13 cellular contexts compared by ENCODE assay signal in the genomic region with DNA sequence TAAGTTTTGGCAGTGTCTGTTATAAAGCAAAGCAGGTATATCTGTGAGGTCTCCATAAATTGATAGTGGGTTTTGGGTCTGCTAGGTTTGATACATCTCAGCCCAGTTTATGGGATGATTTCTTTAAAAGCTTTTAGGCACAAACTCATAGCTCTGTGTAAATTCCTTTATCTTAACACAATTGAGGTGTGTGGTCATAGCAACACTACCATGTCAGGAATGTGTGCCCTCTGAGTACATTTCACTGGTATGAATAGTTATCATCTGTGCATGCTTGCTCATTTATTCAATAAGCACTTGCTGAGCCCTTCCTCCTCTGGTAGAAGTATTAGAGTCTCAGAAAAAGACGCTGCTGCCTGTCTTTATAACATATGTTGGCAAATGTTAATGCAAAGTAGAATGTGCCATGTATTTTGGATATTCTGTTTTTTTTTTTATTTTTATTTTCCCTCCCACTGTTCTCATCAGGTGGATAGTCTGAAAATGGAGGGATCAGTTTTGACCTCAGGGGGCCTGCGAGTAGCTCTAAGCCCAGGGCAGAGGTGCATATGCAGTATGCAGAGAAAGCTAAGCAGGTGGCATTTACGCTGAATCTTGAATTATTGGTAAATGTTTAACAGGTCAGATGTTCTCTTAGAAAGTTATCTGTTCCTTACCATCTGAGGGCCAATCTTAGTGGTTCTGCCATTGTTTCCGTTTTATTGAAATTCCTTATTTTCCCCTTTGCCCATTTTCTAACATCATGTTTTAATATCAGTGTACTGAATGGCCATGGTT.
DNase-seq lines count a peak whose midpoint lies in the region; ATAC-seq, FAIRE-seq and TF ChIP-seq lines count a peak whose summit lies in the region.
"Had no signal": no experiment of that assay in that cellular context is flagged by ENCODE, and none has a peak within 500 bp of the region (broad histone marks: within the 10 kb centered on the region; RNA-seq: fewer than 3 reads in every experiment).

No MANE protein-coding gene starts in this region.

- H3K9me3 ChIP-seq in keratinocyte (ENCODE audit: control insufficient read depth, low read depth, low read length) (no peaks in the 10 kb centered on the region), tibial nerve (no peaks in the 10 kb centered on the region)
- no peaks in the 10 kb centered on the region for H3K9me3 ChIP-seq in CD8-positive, alpha-beta memory T cell (ENCODE audit: low read length)
- H3K9me3 ChIP-seq: thoracic aorta had no signal

- H3K4me1 Mint-ChIP-seq in CD8-positive, alpha-beta memory T cell = no peaks in the 10 kb centered on the region

- CTCF ChIA-PET in CD8-positive, alpha-beta memory T cell (lab: Charles Lee) = no interaction called here

- peaks cover 0 to 2% of the 10 kb centered on the region in 2 donors for H3K27me3 Mint-ChIP-seq in CD8-positive, alpha-beta memory T cell

- dilution Hi-C loops in keratinocyte (cut with MboI; ENCODE audit: extremely low pct_ligation_motif_present, low sequenced_read_pairs) = no loop called here

- H3K4me1 ChIP-seq in ACC112 (ENCODE audit: control insufficient read depth, insufficient read depth, low read length, unreplicated experiment) = peaks cover 18% of the 10 kb centered on the region
- peaks cover 86% of the 10 kb centered on the region for H3K4me1 ChIP-seq in keratinocyte (ENCODE audit: control insufficient read depth, extremely low read depth, insufficient read depth, low read length)
- no peaks in the 10 kb centered on the region for H3K4me1 ChIP-seq in CD8-positive, alpha-beta memory T cell (ENCODE audit: insufficient read depth, low read length)
- no peaks in the 10 kb centered on the region for H3K4me1 ChIP-seq in tibial nerve

- TF ChIP-seq CTCF in astrocyte of the spinal cord (IDR thresholded peaks at IDR 0.05; ENCODE audit: low read depth, low read length) (no peak), keratinocyte (optimal IDR thresholded peaks at IDR 0.05 in 1 of 3, IDR thresholded peaks at IDR 0.05 in 1 of 3, conservative IDR thresholded peaks at IDR 0.05 in 1 of 3; ENCODE audit: extremely low read depth in 1 of 3, insufficient read depth in 2 of 3, low read length in 3 of 3) (no peak), tibial nerve (IDR thresholded peaks at IDR 0.05) (no peak)

- H3K27ac ChIP-seq in ACC112 (ENCODE audit: low read depth, low read length) (peak overlapping the region; percentile 45), keratinocyte (ENCODE audit: control insufficient read depth, insufficient read depth, low read length) (peak overlapping the region; percentile 73), tibial nerve (no peak overlapping the region)
- no peak overlapping the region for H3K27ac ChIP-seq in CD8-positive, alpha-beta memory T cell (ENCODE audit: low read depth, low read length)
- H3K27ac ChIP-seq: thoracic aorta, VCaP had no signal

- peaks cover 1% of the 10 kb centered on the region for H3K9me1 ChIP-seq in keratinocyte (ENCODE audit: control insufficient read depth, extremely low read depth, insufficient read depth, low read length)

- H3K9me3 Mint-ChIP-seq in CD8-positive, alpha-beta memory T cell = no peaks in the 10 kb centered on the region

- intact Hi-C loops in posterior vena cava (cut with DNase I) = no loop called here

- TF ChIP-seq POLR2A in tibial nerve (IDR thresholded peaks at IDR 0.05) = no peak

- H3K4me2 ChIP-seq in keratinocyte (ENCODE audit: control insufficient read depth, extremely low read depth, insufficient read depth, low read depth, low read length) = peak overlapping the region; percentile 70

- TF ChIP-seq EP300 in tibial nerve (IDR thresholded peaks at IDR 0.05) = no peak

- peaks cover 0 to 72% (median 34%) of the 10 kb centered on the region in 3 donors for H3K36me3 Mint-ChIP-seq in CD8-positive, alpha-beta memory T cell

- H3K36me3 ChIP-seq in ACC112 (ENCODE audit: insufficient read depth, low read length) (peaks cover 14% of the 10 kb centered on the region; the same call in 1 of the 2 replicates), keratinocyte (ENCODE audit: control insufficient read depth in 2 of 2, extremely low read depth in 1 of 2, insufficient read depth in 2 of 2, low read length in 2 of 2) (peaks cover 0 to under 1% of the 10 kb centered on the region in 2 experiments), tibial nerve (peaks cover 0 to 44% (median 0%) of the 10 kb centered on the region in 3 donors)
- peaks cover 13% of the 10 kb centered on the region for H3K36me3 ChIP-seq in CD8-positive, alpha-beta memory T cell (ENCODE audit: insufficient read depth, low read length)
- H3K36me3 ChIP-seq: thoracic aorta had no signal

- H3K27me3 ChIP-seq in ACC112 (ENCODE audit: insufficient read depth, low read length) (no peaks in the 10 kb centered on the region), keratinocyte (ENCODE audit: control insufficient read depth, extremely low read depth, insufficient read depth, low read length) (no peaks in the 10 kb centered on the region), tibial nerve (no peaks in the 10 kb centered on the region)
- H3K27me3 ChIP-seq in CD8-positive, alpha-beta memory T cell (ENCODE audit: insufficient read depth, low read length, poor library complexity, severe bottlenecking) = no peaks in the 10 kb centered on the region

- no peak overlapping the region for H3K4me3 Mint-ChIP-seq in CD8-positive, alpha-beta memory T cell

- H3K4me3 ChIP-seq in ACC112 (ENCODE audit: low read depth, low read length) = no peak overlapping the region
- H3K4me3 ChIP-seq in astrocyte of the spinal cord (ENCODE audit: low read depth, low read length) = no peak overlapping the region
- H3K4me3 ChIP-seq in keratinocyte (ENCODE audit: control insufficient read depth in 2 of 3, extremely low read depth in 1 of 3, insufficient read depth in 2 of 3, low read depth in 1 of 3, low read length in 3 of 3) = peak overlapping the region in 1 of 3 experiments; percentile 19
- no peak overlapping the region for H3K4me3 ChIP-seq in CD8-positive, alpha-beta memory T cell (ENCODE audit: low read length)
- H3K4me3 ChIP-seq in tibial nerve = no peak overlapping the region
- H3K4me3 ChIP-seq: thoracic aorta had no signal

- no peak overlapping the region for H3K9ac ChIP-seq in keratinocyte (ENCODE audit: control insufficient read depth, extremely low read depth, insufficient read depth, low read length)

- no peak for ATAC-seq in GM18907 (IDR thresholded peaks at IDR 0.05; ENCODE audit: unreplicated experiment)
- ATAC-seq: sciatic nerve had no signal

- in situ Hi-C loops in astrocyte of the spinal cord (cut with HindIII; ENCODE audit: low sequenced_read_pairs) = no loop called here

- POLR2A ChIA-PET in CD8-positive, alpha-beta memory T cell (lab: Charles Lee) = no interaction called here

- peak; percentile 90 for FAIRE-seq in keratinocyte (lab: Jason Lieb, UNC)

- 90% methylated on average over 4 of the region's 4 CpGs for WGBS in tibial nerve, 2 donors

- no peak overlapping the region for H3K27ac Mint-ChIP-seq in CD8-positive, alpha-beta memory T cell

- no peaks in the 10 kb centered on the region for H3K79me2 ChIP-seq in ACC112 (ENCODE audit: control insufficient read depth, insufficient read depth, low read length, unreplicated experiment)
- no peaks in the 10 kb centered on the region for H3K79me2 ChIP-seq in keratinocyte (ENCODE audit: control insufficient read depth, insufficient read depth, low read length)

- no peaks in the 10 kb centered on the region for H4K20me1 ChIP-seq in keratinocyte (ENCODE audit: control insufficient read depth, extremely low read depth, insufficient read depth, low read length)

- peak; percentile 72 for DNase-seq in HT1080 (ENCODE audit: low read depth)
- peak; percentile 75 for DNase-seq in astrocyte of the spinal cord (ENCODE audit: low read depth, low spot score)
- no peak for DNase-seq in keratinocyte (ENCODE audit: low read depth, low spot score)
- DNase-seq in posterior vena cava (ENCODE audit: low spot score) = no peak
- no peak for DNase-seq in CD8-positive, alpha-beta memory T cell
- no peak for DNase-seq in tibial nerve (ENCODE audit: low spot score in 2 of 2)
- DNase-seq: MM.1S, RPMI8226 had no signal

- no peak overlapping the region for H2AFZ ChIP-seq in ACC112 (ENCODE audit: low read length, unreplicated experiment)
- peak overlapping the region; percentile 24 for H2AFZ ChIP-seq in keratinocyte (ENCODE audit: control insufficient read depth, low read length)

Comparison
In these comparisons a context has a peak if more than half of its experiments do, and no peak if none do; other contexts are left out.
1. H3K27ac ChIP-seq: peak in ACC112 (single experiment) and keratinocyte (single experiment); none in CD8-positive, alpha-beta memory T cell (single experiment) and tibial nerve (0 of 4).
2. DNase-seq: peak in HT1080 (single experiment) and astrocyte of the spinal cord (single experiment); none in keratinocyte (single experiment), posterior vena cava (single experiment), CD8-positive, alpha-beta memory T cell (0 of 5) and tibial nerve (0 of 2).